Comparison of ENCODE assay signal across 8 cellular contexts in the genomic region with DNA sequence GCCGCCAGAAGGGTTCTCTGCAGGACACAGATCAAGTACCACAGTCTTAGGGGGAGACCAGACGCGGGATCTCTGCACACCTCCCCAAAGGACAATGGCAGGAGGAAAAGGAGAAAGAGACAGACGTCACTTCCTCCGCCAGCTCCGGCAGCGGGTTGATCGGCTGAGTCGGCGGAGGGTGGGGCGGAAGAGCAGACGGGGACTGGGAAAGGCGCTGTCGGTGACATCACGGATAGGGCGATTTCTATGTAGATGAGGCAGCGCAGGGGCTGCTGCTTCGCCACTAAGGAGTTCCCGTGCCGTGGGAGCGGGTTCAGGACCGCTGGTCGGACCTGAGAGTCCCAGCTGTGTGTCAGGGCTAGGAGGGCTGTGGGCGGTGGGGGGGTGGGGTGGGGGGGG. TPM values are rescaled to one million over a fixed set of nuclear protein-coding genes. Genes with fewer than 3 reads are reported as not detected.
DNase-seq lines count a peak whose midpoint lies in the region; ATAC-seq and TF ChIP-seq lines count a peak whose summit lies in the region.
"Not testable (repeated sequence)": the region's sequence is repeated elsewhere in the genome, so short reads cannot be mapped to it uniquely, and the experiment has no call there.

No MANE protein-coding gene starts in this region.

- H3K4me3 Mint-ChIP-seq in naive thymus-derived CD8-positive, alpha-beta T cell, result peak overlapping the region; percentile 85 to 99 (median 95)

- not testable (repeated sequence) for TF ChIP-seq CTCF in HCT116 (IDR thresholded peaks at IDR 0.05 in 2 of 3, conservative IDR thresholded peaks at IDR 0.05 in 1 of 3; ENCODE audit: borderline replicate concordance in 1 of 3, insufficient read depth in 1 of 3, low read depth in 2 of 3, low read length in 2 of 3); KMS-11 (conservative IDR thresholded peaks at IDR 0.05; ENCODE audit: low read depth, low read length); PC-3 (conservative IDR thresholded peaks at IDR 0.05; ENCODE audit: low read depth, low read length)

- TF ChIP-seq POLR2A in HCT116 (IDR thresholded peaks at IDR 0.05; ENCODE audit: borderline replicate concordance, extremely low read depth, insufficient read depth, insufficient read length), result not testable (repeated sequence)

- H3K4me2 ChIP-seq in HCT116 (ENCODE audit: low read length) (peak overlapping the region; percentile 55), KMS-11 (peak overlapping the region; percentile 82), PC-3 (ENCODE audit: low read length) (peak overlapping the region; percentile 63)

- peaks cover 5 to 13% (median 6%) of the 10 kb centered on the region in 4 donors for H3K4me1 Mint-ChIP-seq in naive thymus-derived CD8-positive, alpha-beta T cell

- ATAC-seq in HCT116 (peak; percentile 66), PC-3 (peak; percentile 59)
- ATAC-seq in naive thymus-derived CD8-positive, alpha-beta T cell, result peak; percentile 42 to 58

- H3K9ac ChIP-seq in HCT116 (ENCODE audit: low read length) (peak overlapping the region; percentile 54), KMS-11 (peak overlapping the region; percentile 72; the same call in 1 of the 2 replicates), PC-3 (ENCODE audit: low read length) (peak overlapping the region; percentile 61)
- not testable (repeated sequence) for H3K9ac ChIP-seq in endocrine pancreas (ENCODE audit: control insufficient read depth, insufficient read depth, low read length)

- CTCF ChIA-PET in HCT116 (lab: Charles Lee); PC-3 (lab: Charles Lee): not testable (repeated sequence)

- peak overlapping the region; percentile 95 to 100 (median 98) for H3K27ac Mint-ChIP-seq in naive thymus-derived CD8-positive, alpha-beta T cell

- TF ChIP-seq RAD21 in HCT116 (IDR thresholded peaks at IDR 0.05; ENCODE audit: low read depth), result not testable (repeated sequence)

- H3K4me1 ChIP-seq in HCT116 (ENCODE audit: control insufficient read depth in 1 of 2, insufficient read depth in 2 of 2, low read length in 2 of 2); KMS-11 (ENCODE audit: low read depth, poor library complexity, severe bottlenecking); PC-3 (ENCODE audit: insufficient read depth, low read length); endocrine pancreas (ENCODE audit: control insufficient read depth, insufficient read depth, low read length): not testable (repeated sequence)

- not testable (repeated sequence) for H3K27me3 ChIP-seq in HCT116 (ENCODE audit: insufficient read depth, low read length); KMS-11 (ENCODE audit: insufficient read depth, low read depth); PC-3 (ENCODE audit: low read length); endocrine pancreas (ENCODE audit: control insufficient read depth, insufficient read depth, low read length)

- not testable (repeated sequence) for H3K36me3 ChIP-seq in HCT116 (ENCODE audit: control insufficient read depth in 1 of 2, insufficient read depth in 2 of 2, low read length in 2 of 2); KMS-11 (ENCODE audit: insufficient read depth); PC-3 (ENCODE audit: low read depth, low read length); endocrine pancreas (ENCODE audit: control insufficient read depth, insufficient read depth, low read length)

- H3K4me3 ChIP-seq in HCT116 (replicated peaks in 1 of 2; ENCODE audit: low read depth in 1 of 2, low read length in 2 of 2) (peak overlapping the region; percentile 30 to 46), PC-3 (ENCODE audit: low read length) (peak overlapping the region; percentile 47; the same call in 1 of the 2 replicates), endocrine pancreas (ENCODE audit: control insufficient read depth, insufficient read depth, low read length) (peak overlapping the region; percentile 22)
- not testable (repeated sequence) for H3K4me3 ChIP-seq in KMS-11 (IDR thresholded peaks at IDR 0.05; ENCODE audit: insufficient read depth, low read depth, low read length)

- H3K27me3 Mint-ChIP-seq in naive thymus-derived CD8-positive, alpha-beta T cell, result not testable (repeated sequence)

- not testable (repeated sequence) for H3K9me2 ChIP-seq in HCT116 (ENCODE audit: insufficient read depth); PC-3 (replicated peaks; ENCODE audit: low read length)

- not testable (repeated sequence) for H3K79me2 ChIP-seq in HCT116 (ENCODE audit: insufficient read depth, low read length); KMS-11 (ENCODE audit: insufficient read depth, low read depth); PC-3 (ENCODE audit: low read length)

- RAD21 ChIA-PET in HCT116 (lab: Charles Lee; ENCODE audit: low non-redundant PET in 1 of 2, low total read pairs in 2 of 2, uncharacterized antibody in 2 of 2, unreplicated experiment in 2 of 2), result interaction anchor here in 1 of 2 experiments (1.0 kb wide), 1 partner anchor 185 kb away, joined by 3 read pairs; no protein-coding TSS in a partner anchor

- not testable (repeated sequence) for H3K36me3 Mint-ChIP-seq in naive thymus-derived CD8-positive, alpha-beta T cell

- H4K20me1 ChIP-seq in HCT116 (ENCODE audit: insufficient read depth); KMS-11 (ENCODE audit: insufficient read depth); PC-3 (ENCODE audit: low read length): not testable (repeated sequence)

- H3F3A ChIP-seq in PC-3 (ENCODE audit: low read length, unreplicated experiment), result not testable (repeated sequence)

- not testable (repeated sequence) for H3K9me3 ChIP-seq in HCT116 (ENCODE audit: control insufficient read depth in 1 of 2, insufficient read depth in 1 of 2, low read depth in 1 of 2, low read length in 2 of 2); PC-3 (ENCODE audit: low read length); endocrine pancreas (ENCODE audit: control insufficient read depth, low read length)

- H3K9me3 Mint-ChIP-seq in naive thymus-derived CD8-positive, alpha-beta T cell, result not testable (repeated sequence)

- not testable (repeated sequence) for BruUV-seq in HCT116 (replicated peaks; lab: Mats Ljungman, UMichigan); PC-3 (replicated peaks; lab: Mats Ljungman, UMichigan)

- H2AFZ ChIP-seq in HCT116 (ENCODE audit: low read depth, low read length, poor library complexity, severe bottlenecking), result not testable (repeated sequence)
- H2AFZ ChIP-seq in KMS-11 (ENCODE audit: low read depth) (peak overlapping the region; percentile 85), PC-3 (ENCODE audit: low read length) (0 out of 2 replicates have a peak overlapping the region, but pooled peaks have one; percentile 48)

- DNase-seq in DMS53 treated with DMSO at 0.1 percent for 48 hours (lab: John Stamatoyannopoulos, UW; ENCODE audit: unreplicated experiment), result peak; percentile 65
- not testable (repeated sequence) for DNase-seq in HCT116 (ENCODE audit: low read depth, low spot score); PC-3
- DNase-seq in activated CD8-positive, alpha-beta memory T cell treated with anti-CD3 and anti-CD28 coated beads, Interleukin-2, amount 50 U/mL, for 4 hours, result peak; percentile 49
- DNase-seq in naive thymus-derived CD8-positive, alpha-beta T cell, result peak in 9 of 10 donors; percentile 23 to 83 (median 72)
- peak; percentile 24 to 55 for DNase-seq in stimulated activated CD8-positive, alpha-beta memory T cell treated with anti-CD3 and anti-CD28 coated beads, Interleukin-2, amount 100 ng/mL, for 48 hours (ENCODE audit: low read depth in 2 of 2)

- POLR2A ChIA-PET in HCT116 (lab: Charles Lee) (interaction anchor here (0.6 to 1.7 kb wide), 9 partner anchors 144 to 771 kb away, joined by 3 to 21 read pairs (median 4); a partner anchor contains a TSS), PC-3 (lab: Charles Lee; ENCODE audit: unreplicated experiment) (interaction anchor here (0.6 to 0.9 kb wide), 3 partner anchors 578 to 868 kb away, joined by 3 to 5 read pairs (median 4); a partner anchor contains a TSS)
- POLR2A ChIA-PET in naive thymus-derived CD8-positive, alpha-beta T cell (lab: Charles Lee), result interaction anchor here (0.7 kb wide), 1 partner anchor 84 kb away, joined by 3 read pairs; no protein-coding TSS in a partner anchor

- H3K27ac ChIP-seq in HCT116 (ENCODE audit: low read depth, low read length), result peak overlapping the region; percentile 45; the same call in 1 of the 2 replicates
- H3K27ac ChIP-seq in KMS-11, result peak overlapping the region; percentile 89
- peak overlapping the region; percentile 67 for H3K27ac ChIP-seq in PC-3 (ENCODE audit: low read length)

- intact Hi-C loops in HCT116 (cut with micrococcal nuclease); PC-3 (cut with micrococcal nuclease): not testable (repeated sequence)

RNA-seq across cellular contexts. Expression of a gene that starts 38.7 kb away (rescaled TPM):
- total RNA-seq in HCT116 (2021; ENCODE audit: unreplicated experiment), result not detected
- polyA plus RNA-seq in HCT116 (2012), result not detected in 2 replicates
- not detected in 2 replicates for total RNA-seq in PC-3 (2014; rRNA removed)
- not detected for total RNA-seq in naive thymus-derived CD8-positive, alpha-beta T cell
- polyA plus RNA-seq in naive thymus-derived CD8-positive, alpha-beta T cell, result not detected
